ENCODE assay signal across 2 cellular contexts in the genomic region with DNA sequence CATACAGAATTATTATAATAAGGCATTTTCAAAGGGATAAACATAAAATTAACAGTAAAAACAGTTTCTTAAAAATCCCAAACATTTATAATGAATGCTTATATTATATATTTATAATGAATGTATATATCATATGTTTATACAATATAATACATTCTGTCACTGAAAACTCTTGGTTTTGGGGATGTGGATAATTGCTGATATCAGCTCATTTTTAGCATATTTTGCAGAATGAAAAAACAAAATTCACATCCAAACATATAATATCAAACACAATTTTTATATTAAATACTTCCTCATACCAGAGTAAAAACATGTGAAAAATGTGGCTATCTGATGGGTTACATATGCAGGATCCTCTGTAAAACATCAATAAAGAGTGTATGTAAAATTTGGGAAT.
TF ChIP-seq lines count a peak whose summit lies in the region.

No MANE protein-coding gene starts in this region.

TF ChIP-seq in IMR-90, 13 proteins besides CTCF, POLR2A, EP300 and RAD21:
- TF ChIP-seq, protein P1, sequence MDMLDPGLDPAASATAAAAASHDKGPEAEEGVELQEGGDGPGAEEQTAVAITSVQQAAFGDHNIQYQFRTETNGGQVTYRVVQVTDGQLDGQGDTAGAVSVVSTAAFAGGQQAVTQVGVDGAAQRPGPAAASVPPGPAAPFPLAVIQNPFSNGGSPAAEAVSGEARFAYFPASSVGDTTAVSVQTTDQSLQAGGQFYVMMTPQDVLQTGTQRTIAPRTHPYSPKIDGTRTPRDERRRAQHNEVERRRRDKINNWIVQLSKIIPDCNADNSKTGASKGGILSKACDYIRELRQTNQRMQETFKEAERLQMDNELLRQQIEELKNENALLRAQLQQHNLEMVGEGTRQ (IDR thresholded peaks at IDR 0.05; ENCODE audit: low read depth, low read length): no peak
- TF ChIP-seq, protein P2, sequence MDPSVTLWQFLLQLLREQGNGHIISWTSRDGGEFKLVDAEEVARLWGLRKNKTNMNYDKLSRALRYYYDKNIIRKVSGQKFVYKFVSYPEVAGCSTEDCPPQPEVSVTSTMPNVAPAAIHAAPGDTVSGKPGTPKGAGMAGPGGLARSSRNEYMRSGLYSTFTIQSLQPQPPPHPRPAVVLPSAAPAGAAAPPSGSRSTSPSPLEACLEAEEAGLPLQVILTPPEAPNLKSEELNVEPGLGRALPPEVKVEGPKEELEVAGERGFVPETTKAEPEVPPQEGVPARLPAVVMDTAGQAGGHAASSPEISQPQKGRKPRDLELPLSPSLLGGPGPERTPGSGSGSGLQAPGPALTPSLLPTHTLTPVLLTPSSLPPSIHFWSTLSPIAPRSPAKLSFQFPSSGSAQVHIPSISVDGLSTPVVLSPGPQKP (IDR thresholded peaks at IDR 0.05; ENCODE audit: borderline replicate concordance, low read depth, low read length): no peak
- peak; percentile 76 for TF ChIP-seq MAFK (IDR thresholded peaks at IDR 0.05; ENCODE audit: low read depth, low read length)
- no peak for TF ChIP-seq BHLHE40 (IDR thresholded peaks at IDR 0.05; ENCODE audit: low read depth, low read length)
- no peak for TF ChIP-seq FOS (IDR thresholded peaks at IDR 0.05; ENCODE audit: low read depth, low read length)

TF ChIP-seq in K562, 482 proteins besides CTCF, POLR2A, EP300 and RAD21:
- TF ChIP-seq ZNF146 (CRISPR knock-in tag; IDR thresholded peaks at IDR 0.05; ENCODE audit: unreplicated experiment) (no peak), MAFF (IDR thresholded peaks at IDR 0.05; ENCODE audit: low read length) (peak; percentile 50), GTF2A2 (tag; IDR thresholded peaks at IDR 0.05) (no peak), PHB (CRISPR knock-in tag; IDR thresholded peaks at IDR 0.05) (no peak)
- TF ChIP-seq, protein P3, sequence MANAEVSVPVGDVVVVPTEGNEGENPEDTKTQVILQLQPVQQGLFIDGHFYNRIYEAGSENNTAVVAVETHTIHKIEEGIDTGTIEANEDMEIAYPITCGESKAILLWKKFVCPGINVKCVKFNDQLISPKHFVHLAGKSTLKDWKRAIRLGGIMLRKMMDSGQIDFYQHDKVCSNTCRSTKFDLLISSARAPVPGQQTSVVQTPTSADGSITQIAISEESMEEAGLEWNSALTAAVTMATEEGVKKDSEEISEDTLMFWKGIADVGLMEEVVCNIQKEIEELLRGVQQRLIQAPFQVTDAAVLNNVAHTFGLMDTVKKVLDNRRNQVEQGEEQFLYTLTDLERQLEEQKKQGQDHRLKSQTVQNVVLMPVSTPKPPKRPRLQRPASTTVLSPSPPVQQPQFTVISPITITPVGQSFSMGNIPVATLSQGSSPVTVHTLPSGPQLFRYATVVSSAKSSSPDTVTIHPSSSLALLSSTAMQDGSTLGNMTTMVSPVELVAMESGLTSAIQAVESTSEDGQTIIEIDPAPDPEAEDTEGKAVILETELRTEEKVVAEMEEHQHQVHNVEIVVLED (CRISPR knock-in tag; IDR thresholded peaks at IDR 0.05): no peak
